Comparison of ENCODE assay signal across 8 cellular contexts in genomic region chr17:40343126-40344119, GRCh38. TPM values are rescaled to one million over a fixed set of nuclear protein-coding genes. Genes with fewer than 3 reads are reported as not detected.
A peak's percentile ranks its signal among the peaks of the same experiment; 100 is the strongest.
DNase-seq lines count a peak whose midpoint lies in the region; ATAC-seq and TF ChIP-seq lines count a peak whose summit lies in the region.

No MANE protein-coding gene starts in this region.

- peaks cover 2% of the 10 kb centered on the region for H3K36me3 Mint-ChIP-seq in chondrocyte (ENCODE audit: low read depth)

- peak overlapping the region; percentile 84 for H3K4me3 Mint-ChIP-seq in chondrocyte (ENCODE audit: unreplicated experiment)

- no peak for ATAC-seq in aorta (ENCODE audit: low FRiP score)
- ATAC-seq in GM18861 (IDR thresholded peaks at IDR 0.05; ENCODE audit: unreplicated experiment), result no peak
- ATAC-seq in GM21423 (IDR thresholded peaks at IDR 0.05; ENCODE audit: unreplicated experiment), result no peak

- DNase-seq in cardiac muscle cell (ENCODE audit: low read depth in 1 of 2, low spot score in 1 of 2) (no peak), cardiac septum (ENCODE audit: low spot score) (no peak), chondrocyte (ENCODE audit: low spot score) (no peak), aorta (no peak), DMS153 (lab: John Stamatoyannopoulos, UW) (no peak)

- H3K4me1 Mint-ChIP-seq in chondrocyte (ENCODE audit: low read depth), result peaks cover 78% of the 10 kb centered on the region

- no peaks in the 10 kb centered on the region for H3K9me3 Mint-ChIP-seq in chondrocyte (ENCODE audit: low read depth)

- peak overlapping the region; percentile 60 for H3K4me3 ChIP-seq in cardiac muscle cell
- peak overlapping the region; percentile 71 for H3K4me3 ChIP-seq in mucosa of stomach (ENCODE audit: low read length)
- peak overlapping the region; percentile 88 to 90 for H3K4me3 ChIP-seq in aorta (ENCODE audit: low read length in 2 of 2)

- 21 to 23% methylated on average over 14 to 15 of the region's 15 CpGs for WGBS in aorta, 2 donors

- TF ChIP-seq CTCF in cardiac muscle cell (IDR thresholded peaks at IDR 0.05; ENCODE audit: low read depth, low read length) (no peak), chondrocyte (IDR thresholded peaks at IDR 0.05) (no peak)

- H3K27me3 Mint-ChIP-seq in chondrocyte (ENCODE audit: low read depth), result no peaks in the 10 kb centered on the region

- H3K4me1 ChIP-seq in cardiac muscle cell (ENCODE audit: low read depth) (peaks cover 62% of the 10 kb centered on the region), mucosa of stomach (ENCODE audit: control insufficient read depth, insufficient read depth, low read length) (peaks cover 69% of the 10 kb centered on the region), aorta (ENCODE audit: control insufficient read depth in 1 of 2, insufficient read depth in 2 of 2, low read length in 2 of 2) (no peaks in the 10 kb centered on the region)

- intact Hi-C loops in cardiac septum (cut with DNase I), result loop anchor here (1.0 kb wide), 1 partner anchor 26 kb away; no protein-coding TSS in a partner anchor
- intact Hi-C loops in aorta (cut with DNase I), result loop anchor here in 1 of 2 donors (2.0 kb wide), 1 partner anchor 33 kb away; no protein-coding TSS in a partner anchor

- H3K27ac Mint-ChIP-seq in chondrocyte (ENCODE audit: unreplicated experiment), result peak overlapping the region; percentile 84

- H3K27me3 ChIP-seq in cardiac muscle cell (no peaks in the 10 kb centered on the region), mucosa of stomach (ENCODE audit: control insufficient read depth, insufficient read depth, low read length) (no peaks in the 10 kb centered on the region), aorta (ENCODE audit: control insufficient read depth in 1 of 2, insufficient read depth in 2 of 2, low read length in 1 of 2) (no peaks in the 10 kb centered on the region)

- H3K36me3 ChIP-seq in cardiac muscle cell (peaks cover 1% of the 10 kb centered on the region), mucosa of stomach (ENCODE audit: control insufficient read depth, insufficient read depth, low read length) (peaks cover 2% of the 10 kb centered on the region), aorta (ENCODE audit: control insufficient read depth in 1 of 2, insufficient read depth in 2 of 2, low read length in 1 of 2) (no peaks in the 10 kb centered on the region)

- H3K9me3 ChIP-seq in cardiac muscle cell (ENCODE audit: low read depth) (no peaks in the 10 kb centered on the region), mucosa of stomach (ENCODE audit: control insufficient read depth, low read length) (no peaks in the 10 kb centered on the region), aorta (ENCODE audit: control insufficient read depth, low read length) (no peaks in the 10 kb centered on the region)

- peak overlapping the region; percentile 93 for H3K9ac ChIP-seq in mucosa of stomach (ENCODE audit: low read length)

- H3K27ac ChIP-seq in cardiac muscle cell, result peak overlapping the region; percentile 96
- H3K27ac ChIP-seq in aorta (ENCODE audit: low read depth in 1 of 2, low read length in 2 of 2), result peak overlapping the region in 1 of 2 donors; percentile 69

RNA-seq across cellular contexts. Expression of gene GJD3, which starts 21.1 kb away (rescaled TPM):
- 0.48 and 1.7 TPM in 2 replicates for total RNA-seq in cardiac muscle cell
- 4.6 and 8.6 TPM in 2 replicates for polyA plus RNA-seq in cardiac muscle cell
- 2.6 TPM for total RNA-seq in cardiac septum
- total RNA-seq in chondrocyte, result 0.32 to 0.41 TPM in 2 of 3 replicates, not detected in the other
- total RNA-seq in aorta, result 1 to 10 TPM; 1.8 to 2.2 TPM
- polyA plus RNA-seq in aorta, result not detected

RNA-seq across cellular contexts. Expression of gene RARA, which starts 34.4 kb away (rescaled TPM):
- 58.9 and 61.3 TPM in 2 replicates for total RNA-seq in cardiac muscle cell
- polyA plus RNA-seq in cardiac muscle cell, result 33.2 and 43.4 TPM in 2 replicates
- total RNA-seq in cardiac septum, result 30.7 TPM
- 59.2 to 65.7 TPM (median 61.2 TPM) in 3 replicates for total RNA-seq in chondrocyte
- 10 to 100 TPM; 52.7 to 88.3 TPM for total RNA-seq in aorta
- polyA plus RNA-seq in aorta, result 10 to 100 TPM; 10.6 to 25.6 TPM

RNA-seq across cellular contexts. Expression of gene CDC6, which starts 55.7 kb away (rescaled TPM):
- 7.7 and 16.1 TPM in 2 replicates for total RNA-seq in cardiac muscle cell
- 7.2 and 20.1 TPM in 2 replicates for polyA plus RNA-seq in cardiac muscle cell
- total RNA-seq in cardiac septum, result 0.75 TPM
- total RNA-seq in chondrocyte, result 8.5 to 33.1 TPM (median 9.9 TPM) in 3 replicates
- total RNA-seq in aorta, result 1 to 10 TPM; 1.7 to 2.5 TPM
- 1 to 10 TPM in 1 of 2 donors, under 1 TPM in 1; 0.38 to 1.6 TPM for polyA plus RNA-seq in aorta
